In genomic region chr11:129277216-129277838, GRCh38 we compare ENCODE assay signal across 1 cellular context.
TF ChIP-seq lines count a peak whose summit lies in the region.

No MANE protein-coding gene starts in this region.

TF ChIP-seq in HepG2, 621 proteins besides CTCF, POLR2A, EP300 and RAD21 (continued from another document and continues in another):
- no peak for TF ChIP-seq SOX13 (IDR thresholded peaks at IDR 0.05)
- 0 out of 4 replicates have a peak, but pooled peaks of 1 of the 2 experiments have one; percentile 18 for TF ChIP-seq SOX13 (CRISPR knock-in tag; conservative IDR thresholded peaks at IDR 0.05 in 1 of 2, IDR thresholded peaks at IDR 0.05 in 1 of 2)
- no peak for TF ChIP-seq PBX3 (CRISPR knock-in tag; IDR thresholded peaks at IDR 0.05; ENCODE audit: borderline replicate concordance)
- TF ChIP-seq TBP (CRISPR knock-in tag; IDR thresholded peaks at IDR 0.05), result no peak
- no peak for TF ChIP-seq ZNF773 (CRISPR knock-in tag; IDR thresholded peaks at IDR 0.05; ENCODE audit: borderline replicate concordance)
- no peak for TF ChIP-seq MBD4 (IDR thresholded peaks at IDR 0.05; ENCODE audit: borderline replicate concordance, low read length)
- TF ChIP-seq HMG20A (CRISPR knock-in tag; IDR thresholded peaks at IDR 0.05; ENCODE audit: borderline replicate concordance), result peak; percentile 30; the same call in 1 of the 2 replicates
- TF ChIP-seq ZNF276 (CRISPR knock-in tag; IDR thresholded peaks at IDR 0.05; ENCODE audit: low read depth), result no peak
- TF ChIP-seq KMT2A (CRISPR knock-in tag; IDR thresholded peaks at IDR 0.05), result 0 out of 2 replicates have a peak, but pooled peaks have one; percentile 32
- peak; percentile 55 to 94 for TF ChIP-seq REST (IDR thresholded peaks at IDR 0.05; ENCODE audit: borderline replicate concordance in 1 of 2, low read depth in 1 of 2, low read length in 2 of 2)
- TF ChIP-seq MIER3 (CRISPR knock-in tag; IDR thresholded peaks at IDR 0.05; ENCODE audit: borderline replicate concordance), result no peak
- TF ChIP-seq CEBPG (CRISPR knock-in tag; IDR thresholded peaks at IDR 0.05), result no peak
- TF ChIP-seq NKX3-1 (CRISPR knock-in tag; IDR thresholded peaks at IDR 0.05), result peak; percentile 40; the same call in 1 of the 2 replicates
- TF ChIP-seq ATM (IDR thresholded peaks at IDR 0.05; ENCODE audit: borderline replicate concordance), result no peak
- TF ChIP-seq ZBTB26 (CRISPR knock-in tag; IDR thresholded peaks at IDR 0.05; ENCODE audit: borderline replicate concordance), result no peak
- TF ChIP-seq RXRB (CRISPR knock-in tag; IDR thresholded peaks at IDR 0.05; ENCODE audit: borderline replicate concordance), result 0 out of 2 replicates have a peak, but pooled peaks have one; percentile 24
- TF ChIP-seq SYNCRIP (IDR thresholded peaks at IDR 0.05; ENCODE audit: insufficient read depth, low read depth, low read length), result no peak
- no peak for TF ChIP-seq ZNF160 (CRISPR knock-in tag; IDR thresholded peaks at IDR 0.05)
- TF ChIP-seq ZNF629 (CRISPR knock-in tag; conservative IDR thresholded peaks at IDR 0.05), result no peak
- TF ChIP-seq IKZF5 (CRISPR knock-in tag; IDR thresholded peaks at IDR 0.05), result no peak
- no peak for TF ChIP-seq GLMP (CRISPR knock-in tag; IDR thresholded peaks at IDR 0.05; ENCODE audit: borderline replicate concordance)
- TF ChIP-seq ZNF414 (CRISPR knock-in tag; IDR thresholded peaks at IDR 0.05), result no peak
- peak; percentile 23; the same call in 1 of the 2 replicates for TF ChIP-seq GATAD2A (CRISPR knock-in tag; IDR thresholded peaks at IDR 0.05)
- TF ChIP-seq ZFP37 (CRISPR knock-in tag; IDR thresholded peaks at IDR 0.05; ENCODE audit: borderline replicate concordance), result no peak
- TF ChIP-seq ZNF460 (CRISPR knock-in tag; IDR thresholded peaks at IDR 0.05; ENCODE audit: borderline replicate concordance), result no peak
- no peak for TF ChIP-seq ZNF275 (CRISPR knock-in tag; IDR thresholded peaks at IDR 0.05; ENCODE audit: borderline replicate concordance)
- no peak for TF ChIP-seq ZNF235 (CRISPR knock-in tag; IDR thresholded peaks at IDR 0.05; ENCODE audit: borderline replicate concordance)
- TF ChIP-seq ELF3 (CRISPR knock-in tag; IDR thresholded peaks at IDR 0.05), result 0 out of 2 replicates have a peak, but pooled peaks have one; percentile 16
- TF ChIP-seq SMAD3 (CRISPR knock-in tag; IDR thresholded peaks at IDR 0.05), result 0 out of 2 replicates have a peak, but pooled peaks have one; percentile 29
- TF ChIP-seq SAP130 (CRISPR knock-in tag; IDR thresholded peaks at IDR 0.05; ENCODE audit: low read depth), result peak; percentile 73
- no peak for TF ChIP-seq AGO2 (optimal IDR thresholded peaks at IDR 0.05; ENCODE audit: low read depth, low read length)
- no peak for TF ChIP-seq THAP8 (CRISPR knock-in tag; IDR thresholded peaks at IDR 0.05; ENCODE audit: borderline replicate concordance)
- TF ChIP-seq PATZ1 (CRISPR knock-in tag; IDR thresholded peaks at IDR 0.05), result no peak
- 0 out of 2 replicates have a peak, but pooled peaks have one; percentile 21 for TF ChIP-seq BCL6 (CRISPR knock-in tag; IDR thresholded peaks at IDR 0.05)
- no peak for TF ChIP-seq TEAD2 (CRISPR knock-in tag; IDR thresholded peaks at IDR 0.05)
- TF ChIP-seq ZNF333 (CRISPR knock-in tag; IDR thresholded peaks at IDR 0.05; ENCODE audit: borderline replicate concordance), result no peak
- TF ChIP-seq ZNF124 (CRISPR knock-in tag; IDR thresholded peaks at IDR 0.05), result no peak
- no peak for TF ChIP-seq HNF1A (IDR thresholded peaks at IDR 0.05; ENCODE audit: low read depth)
- no peak for TF ChIP-seq HNF1A (CRISPR knock-in tag; IDR thresholded peaks at IDR 0.05; ENCODE audit: borderline replicate concordance)
- no peak for TF ChIP-seq ZNF761 (CRISPR knock-in tag; conservative IDR thresholded peaks at IDR 0.05)
- no peak for TF ChIP-seq ZBTB20 (CRISPR knock-in tag; IDR thresholded peaks at IDR 0.05; ENCODE audit: borderline replicate concordance, low read depth)
- TF ChIP-seq EHMT2 (IDR thresholded peaks at IDR 0.05; ENCODE audit: borderline replicate concordance, low read depth, low read length), result peak; percentile 68; the same call in 1 of the 2 replicates
